In genomic region chr20:32572271-32572968, GRCh38 we compare ENCODE assay signal across 21 cellular contexts. TPM values are rescaled to one million over a fixed set of nuclear protein-coding genes. Genes with fewer than 3 reads are reported as not detected.
DNase-seq lines count a peak whose midpoint lies in the region; ATAC-seq, FAIRE-seq and TF ChIP-seq lines count a peak whose summit lies in the region.
"Had no signal": no experiment of that assay in that cellular context is flagged by ENCODE, and none has a peak within 500 bp of the region (broad histone marks: within the 10 kb centered on the region; RNA-seq: fewer than 3 reads in every experiment).

No MANE protein-coding gene starts in this region.

- H3K4me1 ChIP-seq in HepG2 (ENCODE audit: insufficient read depth, low read length): peaks cover 76% of the 10 kb centered on the region
- H3K4me1 ChIP-seq in right lobe of liver: no peaks in the 10 kb centered on the region
- no peaks in the 10 kb centered on the region for H3K4me1 ChIP-seq in kidney (ENCODE audit: control insufficient read depth in 1 of 2, insufficient read depth in 1 of 2, low read depth in 1 of 2, low read length in 2 of 2)
- H3K4me1 ChIP-seq: Peyer's patch had no signal

- H3K36me3 ChIP-seq in HepG2 (replicated peaks in 1 of 2; ENCODE audit: control insufficient read depth in 1 of 2, insufficient read depth in 2 of 2, low read length in 2 of 2) (no peaks in the 10 kb centered on the region), right lobe of liver (no peaks in the 10 kb centered on the region), kidney (ENCODE audit: control insufficient read depth in 1 of 2, insufficient read depth in 2 of 2, low read length in 2 of 2) (no peaks in the 10 kb centered on the region)
- H3K36me3 ChIP-seq: MG63, Peyer's patch had no signal

- no peak for TF ChIP-seq POLR2A in HepG2 (IDR thresholded peaks at IDR 0.05; ENCODE audit: insufficient read depth in 1 of 2, low read depth in 2 of 2, low read length in 2 of 2)
- no peak for TF ChIP-seq POLR2A in right lobe of liver (IDR thresholded peaks at IDR 0.05)

- TF ChIP-seq CTCF in HepG2 (CRISPR knock-in tag; IDR thresholded peaks at IDR 0.05) (no peak), right lobe of liver (IDR thresholded peaks at IDR 0.05) (no peak), activated B cell treated with CpG ODN at 0.5 μM for 24 hours (IDR thresholded peaks at IDR 0.05) (no peak), kidney (IDR thresholded peaks at IDR 0.05; ENCODE audit: borderline replicate concordance, extremely low read depth, insufficient read depth) (no peak)

- intact Hi-C loops in HepG2 (cut with micrococcal nuclease; ENCODE audit: unreplicated experiment): no loop called here
- intact Hi-C loops in right lobe of liver (cut with DNase I): no loop called here
- intact Hi-C loops in activated B cell treated with CpG ODN at 0.5 μM for 24 hours (cut with micrococcal nuclease): no loop called here
- intact Hi-C loops in kidney (cut with DNase I): no loop called here

- ATAC-seq in HepG2: no peak
- ATAC-seq in right lobe of liver: no peak
- ATAC-seq in activated B cell treated with CpG ODN at 0.5 μM for 24 hours (ENCODE audit: low read depth): no peak
- ATAC-seq in stimulated activated effector memory CD8-positive, alpha-beta T cell treated with anti-CD3 and anti-CD28 coated beads, Interleukin-12 subunit alpha, Interleukin-12 subunit beta, amount 100 ng/mL, for 72 hours: no peak
- ATAC-seq: A549 had no signal

- no peak for DNase-seq in HepG2 (ENCODE audit: low spot score)
- DNase-seq in right lobe of liver: no peak
- DNase-seq in activated B cell treated with CpG ODN at 0.5 μM for 24 hours: no peak
- DNase-seq in kidney: peak; percentile 61
- no peak for DNase-seq in stimulated activated effector memory CD8-positive, alpha-beta T cell treated with anti-CD3 and anti-CD28 coated beads, Interleukin-12 subunit alpha, Interleukin-12 subunit beta, amount 100 ng/mL, for 72 hours (ENCODE audit: low spot score in 2 of 2)
- no peak for DNase-seq in HK-2 (ENCODE audit: unreplicated experiment)
- no peak for DNase-seq in NCI-H187 treated with DMSO at 0.1 percent for 48 hours (lab: John Stamatoyannopoulos, UW)
- DNase-seq in NCI-H2107 treated with DMSO at 0.1 percent for 48 hours (lab: John Stamatoyannopoulos, UW; ENCODE audit: unreplicated experiment): no peak
- DNase-seq: C1 segment of cervical spinal cord, DMS53, HFFc6, Karpas-422, MG63, NCI-H1092, NCI-H146, NCI-H2227 treated with DMSO at 0.1 percent for 48 hours, NCI-H524 treated with DMSO at 0.1 percent for 48 hours, Peyer's patch, Right ventricle myocardium superior had no signal

- H3K27me3 Mint-ChIP-seq in activated B cell treated with CpG ODN at 0.5 μM for 24 hours: peaks cover 7% of the 10 kb centered on the region

- no peaks in the 10 kb centered on the region; a peak in 1 of 5 replicates for H3K27me3 ChIP-seq in HepG2 (ENCODE audit: control insufficient read depth in 1 of 2, insufficient read depth in 2 of 2, low read length in 2 of 2)
- H3K27me3 ChIP-seq in right lobe of liver: no peaks in the 10 kb centered on the region
- H3K27me3 ChIP-seq: MG63, Peyer's patch had no signal

- H2AFZ ChIP-seq in HepG2 (ENCODE audit: low read length): no peak overlapping the region

- BruUV-seq in HepG2 (replicated peaks; lab: Mats Ljungman, UMichigan): no TSS peak

- H4K20me1 ChIP-seq in HepG2 (ENCODE audit: insufficient read depth, low read length): 0 out of 2 replicates have a peak, but pooled peaks cover 5% of the 10 kb centered on the region

- no peak for TF ChIP-seq RAD21 in HepG2 (CRISPR knock-in tag; IDR thresholded peaks at IDR 0.05)

- H3K36me3 Mint-ChIP-seq in activated B cell treated with CpG ODN at 0.5 μM for 24 hours (ENCODE audit: low read depth): no peaks in the 10 kb centered on the region
- H3K36me3 Mint-ChIP-seq in stimulated activated effector memory CD8-positive, alpha-beta T cell treated with anti-CD3 and anti-CD28 coated beads, Interleukin-12 subunit alpha, Interleukin-12 subunit beta, amount 100 ng/mL, for 72 hours: no peaks in the 10 kb centered on the region

- FAIRE-seq in HepG2 (lab: Jason Lieb, UNC): no peak
- FAIRE-seq in kidney (lab: Jason Lieb, UNC): no peak
- FAIRE-seq: A549, H54 had no signal

- CTCF ChIA-PET in HepG2 (lab: Yijun Ruan, JAX; ENCODE audit: low intra/inter-chr PET ratio, low total read pairs): no interaction called here
- CTCF ChIA-PET in activated B cell treated with CpG ODN at 0.5 μM for 24 hours (lab: Charles Lee): no interaction called here

- 83% methylated on average over 15 of the region's 15 CpGs for WGBS in HepG2 (ENCODE audit: low lambda C conversion rate)
- WGBS in right lobe of liver (ENCODE audit: insufficient coverage, low coverage, low lambda C conversion rate, missing lambda C conversion rate): 76% methylated on average over 8 of the region's 15 CpGs

- POLR2A ChIA-PET in HepG2 (lab: Yijun Ruan, JAX): no interaction called here
- POLR2A ChIA-PET in activated B cell treated with CpG ODN at 0.5 μM for 24 hours (lab: Charles Lee): interaction anchor here (0.7 kb wide), 1 partner anchor 302 kb away, joined by 6 read pairs; no protein-coding TSS in a partner anchor

- H3K27ac Mint-ChIP-seq in activated B cell treated with CpG ODN at 0.5 μM for 24 hours: peak overlapping the region; percentile 13
- peak overlapping the region; percentile 87 for H3K27ac Mint-ChIP-seq in stimulated activated effector memory CD8-positive, alpha-beta T cell treated with anti-CD3 and anti-CD28 coated beads, Interleukin-12 subunit alpha, Interleukin-12 subunit beta, amount 100 ng/mL, for 72 hours
- H3K27ac Mint-ChIP-seq: HFFc6 had no signal

- H3K9me3 ChIP-seq in HepG2 (ENCODE audit: low read length) (no peaks in the 10 kb centered on the region), right lobe of liver (no peaks in the 10 kb centered on the region), kidney (ENCODE audit: control insufficient read depth in 1 of 2, low read length in 2 of 2) (no peaks in the 10 kb centered on the region)
- H3K9me3 ChIP-seq: A549, MG63, Peyer's patch had no signal

- no peaks in the 10 kb centered on the region for H3K9me3 Mint-ChIP-seq in activated B cell treated with CpG ODN at 0.5 μM for 24 hours
- no peaks in the 10 kb centered on the region for H3K9me3 Mint-ChIP-seq in stimulated activated effector memory CD8-positive, alpha-beta T cell treated with anti-CD3 and anti-CD28 coated beads, Interleukin-12 subunit alpha, Interleukin-12 subunit beta, amount 100 ng/mL, for 72 hours
- H3K9me3 Mint-ChIP-seq: HFFc6 had no signal

- no peaks in the 10 kb centered on the region for H3K4me1 Mint-ChIP-seq in activated B cell treated with CpG ODN at 0.5 μM for 24 hours
- peaks cover 17% of the 10 kb centered on the region for H3K4me1 Mint-ChIP-seq in stimulated activated effector memory CD8-positive, alpha-beta T cell treated with anti-CD3 and anti-CD28 coated beads, Interleukin-12 subunit alpha, Interleukin-12 subunit beta, amount 100 ng/mL, for 72 hours

- H3K4me3 ChIP-seq in HepG2 (replicated peaks in 1 of 3; ENCODE audit: insufficient read depth in 1 of 3, low read depth in 2 of 3, low read length in 3 of 3) (no peak overlapping the region), right lobe of liver (no peak overlapping the region), kidney (ENCODE audit: low read length in 2 of 2) (no peak overlapping the region)
- H3K4me3 ChIP-seq: A549, MG63, Peyer's patch had no signal

- no peak overlapping the region for H3K9ac ChIP-seq in HepG2 (ENCODE audit: insufficient read depth, low read depth, low read length)
- H3K9ac ChIP-seq in kidney (ENCODE audit: low read length in 2 of 2): no peak overlapping the region

- no peak overlapping the region for H3K4me3 Mint-ChIP-seq in activated B cell treated with CpG ODN at 0.5 μM for 24 hours
- H3K4me3 Mint-ChIP-seq in stimulated activated effector memory CD8-positive, alpha-beta T cell treated with anti-CD3 and anti-CD28 coated beads, Interleukin-12 subunit alpha, Interleukin-12 subunit beta, amount 100 ng/mL, for 72 hours: no peak overlapping the region
- H3K4me3 Mint-ChIP-seq: HFFc6 had no signal

- in situ Hi-C loops in HepG2 (cut with HindIII; ENCODE audit: extremely low pct_ligation_motif_present, low pct_unique_long_range_greater_than_20kb): no loop called here

- H3K4me2 ChIP-seq in HepG2 (ENCODE audit: low read depth, low read length): no peak overlapping the region
- H3K4me2 ChIP-seq: A549 had no signal

- no peak overlapping the region for H3K27ac ChIP-seq in HepG2 (ENCODE audit: extremely low read length, insufficient read depth, low read length)
- no peak overlapping the region for H3K27ac ChIP-seq in right lobe of liver
- no peak overlapping the region for H3K27ac ChIP-seq in kidney (ENCODE audit: low read depth in 2 of 2, low read length in 2 of 2)
- H3K27ac ChIP-seq: Peyer's patch had no signal

- peaks cover 4% of the 10 kb centered on the region for H3K79me2 ChIP-seq in HepG2 (ENCODE audit: insufficient read depth, low read length)

- TF ChIP-seq EP300 in HepG2 (IDR thresholded peaks at IDR 0.05; ENCODE audit: low read depth in 2 of 2, low read length in 2 of 2) (no peak), HepG2 (CRISPR knock-in tag; IDR thresholded peaks at IDR 0.05; ENCODE audit: borderline replicate concordance) (no peak)

RNA-seq across cellular contexts. Expression of gene NOL4L, which starts 12.7 kb away (rescaled TPM):
- 16.6 and 16.9 TPM in 2 replicates for total RNA-seq in HepG2 (2016; rRNA removed; fragmentation: Illumina TruSeq; extraction: Trizol)
- total RNA-seq in HepG2 (2016; cell fraction: cytosol; rRNA removed; fragmentation: Illumina TruSeq; extraction: Trizol; ENCODE audit: low read depth): 19.2 and 19.4 TPM in 2 replicates
- total RNA-seq in HepG2 (2016; cell fraction: insoluble cytoplasmic fraction; rRNA removed; fragmentation: Illumina TruSeq; extraction: Trizol): 14.6 and 17.1 TPM in 2 replicates
- 21.3 and 24.1 TPM in 2 replicates for total RNA-seq in HepG2 (2016; cell fraction: membrane; rRNA removed; fragmentation: Illumina TruSeq; extraction: Trizol)
- total RNA-seq in HepG2 (2016; cell fraction: nucleus; rRNA removed; fragmentation: Illumina TruSeq; extraction: Trizol): 21.2 and 22.3 TPM in 2 replicates
- 35.4 and 38.7 TPM in 2 replicates for polyA plus RNA-seq in HepG2 (2011; rRNA removed)
- polyA plus RNA-seq in HepG2 (2011; cell fraction: cytosol; rRNA removed): 16.5 and 20.9 TPM in 2 replicates
- polyA plus RNA-seq in HepG2 (2011; cell fraction: nucleus; rRNA removed): 91.0 and 107 TPM in 2 replicates
- 36.0 and 39.2 TPM in 2 replicates for polyA plus RNA-seq in HepG2 (2012)
- 35.0 and 39.6 TPM in 2 replicates for polyA plus RNA-seq in HepG2 (2016; cell fraction: cytosol; fragmentation: Illumina TruSeq; extraction: Trizol; ENCODE audit: low read depth)
- polyA plus RNA-seq in HepG2 (2016; cell fraction: insoluble cytoplasmic fraction; fragmentation: Illumina TruSeq; extraction: Trizol; ENCODE audit: low read depth): 21.6 and 26.9 TPM in 2 replicates
- 31.2 and 32.6 TPM in 2 replicates for polyA plus RNA-seq in HepG2 (2016; cell fraction: membrane; fragmentation: Illumina TruSeq; extraction: Trizol; ENCODE audit: low read depth)
- polyA plus RNA-seq in HepG2 (2016; cell fraction: nucleus; fragmentation: Illumina TruSeq; extraction: Trizol; ENCODE audit: insufficient read depth, low read depth): 57.5 and 60.6 TPM in 2 replicates
- 6.7 and 47.8 TPM in 2 replicates for polyA minus RNA-seq in HepG2 (2011; rRNA and poly(A)+ RNA removed; ENCODE audit: low replicate concordance)
- polyA minus RNA-seq in HepG2 (2011; cell fraction: cytosol; rRNA and poly(A)+ RNA removed): 28.0 and 37.6 TPM in 2 replicates
- 30.5 and 30.6 TPM in 2 replicates for polyA minus RNA-seq in HepG2 (2011; cell fraction: nucleus; rRNA and poly(A)+ RNA removed)
- total RNA-seq in right lobe of liver: 1 to 10 TPM; 4.3 to 6.5 (median 5.7) TPM
- 4.3 and 4.7 TPM in 2 replicates for total RNA-seq in activated B cell treated with CpG ODN at 0.5 μM for 24 hours
- 19.4 TPM for total RNA-seq in kidney
- 14.1 TPM for polyA plus RNA-seq in kidney (ENCODE audit: insufficient read depth, low read depth, low replicate concordance)
